In the genomic region with DNA sequence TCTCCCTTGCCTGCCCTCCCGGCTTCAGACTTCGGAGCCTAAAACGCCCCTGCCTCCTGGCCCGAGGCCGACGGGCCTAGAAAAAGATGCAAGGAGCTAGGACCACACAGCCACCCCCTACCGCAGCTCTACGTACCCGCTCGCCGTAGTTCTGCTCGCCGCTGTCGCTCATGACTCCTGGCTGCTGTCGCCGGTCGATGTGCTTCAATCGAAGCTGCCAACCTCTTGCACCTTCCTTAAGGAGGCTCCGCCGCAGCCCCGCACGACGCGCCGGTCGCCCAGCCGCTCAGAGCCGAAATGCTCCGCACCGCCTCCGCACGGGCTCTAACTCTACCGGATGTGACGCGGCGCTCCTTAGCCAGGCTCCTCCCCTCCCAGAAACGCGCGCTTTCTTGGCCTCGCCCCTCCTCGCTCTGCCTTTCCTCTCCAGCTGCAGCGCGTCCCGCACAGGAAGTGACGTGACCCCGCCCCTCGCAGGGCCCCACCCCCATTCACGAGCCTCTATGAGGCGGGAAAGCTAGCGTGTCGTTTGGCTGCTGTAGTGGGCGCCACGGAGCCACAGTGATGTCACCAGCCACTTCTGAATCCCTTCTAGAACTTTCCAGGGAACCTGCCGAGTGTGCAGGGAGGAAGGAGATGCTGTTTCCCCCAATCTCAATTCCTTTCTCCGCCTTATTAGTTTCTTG, we compare ENCODE assay signal across 1 cellular context.
TF ChIP-seq lines count a peak whose summit lies in the region.

A gene (minus strand): TSS at position 326 of the 686 bp plus-strand sequence. CDS start 154 bp downstream, at position 172.

TF ChIP-seq in HEK293, 187 proteins besides CTCF, POLR2A, EP300 and RAD21 (continued from another document and continues in another):
- TF ChIP-seq, protein P1, sequence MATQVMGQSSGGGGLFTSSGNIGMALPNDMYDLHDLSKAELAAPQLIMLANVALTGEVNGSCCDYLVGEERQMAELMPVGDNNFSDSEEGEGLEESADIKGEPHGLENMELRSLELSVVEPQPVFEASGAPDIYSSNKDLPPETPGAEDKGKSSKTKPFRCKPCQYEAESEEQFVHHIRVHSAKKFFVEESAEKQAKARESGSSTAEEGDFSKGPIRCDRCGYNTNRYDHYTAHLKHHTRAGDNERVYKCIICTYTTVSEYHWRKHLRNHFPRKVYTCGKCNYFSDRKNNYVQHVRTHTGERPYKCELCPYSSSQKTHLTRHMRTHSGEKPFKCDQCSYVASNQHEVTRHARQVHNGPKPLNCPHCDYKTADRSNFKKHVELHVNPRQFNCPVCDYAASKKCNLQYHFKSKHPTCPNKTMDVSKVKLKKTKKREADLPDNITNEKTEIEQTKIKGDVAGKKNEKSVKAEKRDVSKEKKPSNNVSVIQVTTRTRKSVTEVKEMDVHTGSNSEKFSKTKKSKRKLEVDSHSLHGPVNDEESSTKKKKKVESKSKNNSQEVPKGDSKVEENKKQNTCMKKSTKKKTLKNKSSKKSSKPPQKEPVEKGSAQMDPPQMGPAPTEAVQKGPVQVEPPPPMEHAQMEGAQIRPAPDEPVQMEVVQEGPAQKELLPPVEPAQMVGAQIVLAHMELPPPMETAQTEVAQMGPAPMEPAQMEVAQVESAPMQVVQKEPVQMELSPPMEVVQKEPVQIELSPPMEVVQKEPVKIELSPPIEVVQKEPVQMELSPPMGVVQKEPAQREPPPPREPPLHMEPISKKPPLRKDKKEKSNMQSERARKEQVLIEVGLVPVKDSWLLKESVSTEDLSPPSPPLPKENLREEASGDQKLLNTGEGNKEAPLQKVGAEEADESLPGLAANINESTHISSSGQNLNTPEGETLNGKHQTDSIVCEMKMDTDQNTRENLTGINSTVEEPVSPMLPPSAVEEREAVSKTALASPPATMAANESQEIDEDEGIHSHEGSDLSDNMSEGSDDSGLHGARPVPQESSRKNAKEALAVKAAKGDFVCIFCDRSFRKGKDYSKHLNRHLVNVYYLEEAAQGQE (tag by site-specific recombination; IDR thresholded peaks at IDR 0.05) = no peak
- no peak for TF ChIP-seq ZNF140 (tag by site-specific recombination; IDR thresholded peaks at IDR 0.05)
- TF ChIP-seq, protein P2, sequence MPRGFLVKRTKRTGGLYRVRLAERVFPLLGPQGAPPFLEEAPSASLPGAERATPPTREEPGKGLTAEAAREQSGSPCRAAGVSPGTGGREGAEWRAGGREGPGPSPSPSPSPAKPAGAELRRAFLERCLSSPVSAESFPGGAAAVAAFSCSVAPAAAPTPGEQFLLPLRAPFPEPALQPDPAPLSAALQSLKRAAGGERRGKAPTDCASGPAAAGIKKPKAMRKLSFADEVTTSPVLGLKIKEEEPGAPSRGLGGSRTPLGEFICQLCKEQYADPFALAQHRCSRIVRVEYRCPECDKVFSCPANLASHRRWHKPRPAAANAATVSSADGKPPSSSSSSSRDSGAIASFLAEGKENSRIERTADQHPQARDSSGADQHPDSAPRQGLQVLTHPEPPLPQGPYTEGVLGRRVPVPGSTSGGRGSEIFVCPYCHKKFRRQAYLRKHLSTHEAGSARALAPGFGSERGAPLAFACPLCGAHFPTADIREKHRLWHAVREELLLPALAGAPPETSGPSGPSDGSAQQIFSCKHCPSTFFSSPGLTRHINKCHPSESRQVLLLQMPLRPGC (tag by site-specific recombination; IDR thresholded peaks at IDR 0.05) = no peak
- no peak for TF ChIP-seq ZBTB48 (tag by site-specific recombination; IDR thresholded peaks at IDR 0.05)
- TF ChIP-seq, protein P3, sequence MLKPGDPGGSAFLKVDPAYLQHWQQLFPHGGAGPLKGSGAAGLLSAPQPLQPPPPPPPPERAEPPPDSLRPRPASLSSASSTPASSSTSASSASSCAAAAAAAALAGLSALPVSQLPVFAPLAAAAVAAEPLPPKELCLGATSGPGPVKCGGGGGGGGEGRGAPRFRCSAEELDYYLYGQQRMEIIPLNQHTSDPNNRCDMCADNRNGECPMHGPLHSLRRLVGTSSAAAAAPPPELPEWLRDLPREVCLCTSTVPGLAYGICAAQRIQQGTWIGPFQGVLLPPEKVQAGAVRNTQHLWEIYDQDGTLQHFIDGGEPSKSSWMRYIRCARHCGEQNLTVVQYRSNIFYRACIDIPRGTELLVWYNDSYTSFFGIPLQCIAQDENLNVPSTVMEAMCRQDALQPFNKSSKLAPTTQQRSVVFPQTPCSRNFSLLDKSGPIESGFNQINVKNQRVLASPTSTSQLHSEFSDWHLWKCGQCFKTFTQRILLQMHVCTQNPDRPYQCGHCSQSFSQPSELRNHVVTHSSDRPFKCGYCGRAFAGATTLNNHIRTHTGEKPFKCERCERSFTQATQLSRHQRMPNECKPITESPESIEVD (tag by site-specific recombination; IDR thresholded peaks at IDR 0.05) = no peak; the same call in 1 of the 2 replicates
- TF ChIP-seq, protein P4, sequence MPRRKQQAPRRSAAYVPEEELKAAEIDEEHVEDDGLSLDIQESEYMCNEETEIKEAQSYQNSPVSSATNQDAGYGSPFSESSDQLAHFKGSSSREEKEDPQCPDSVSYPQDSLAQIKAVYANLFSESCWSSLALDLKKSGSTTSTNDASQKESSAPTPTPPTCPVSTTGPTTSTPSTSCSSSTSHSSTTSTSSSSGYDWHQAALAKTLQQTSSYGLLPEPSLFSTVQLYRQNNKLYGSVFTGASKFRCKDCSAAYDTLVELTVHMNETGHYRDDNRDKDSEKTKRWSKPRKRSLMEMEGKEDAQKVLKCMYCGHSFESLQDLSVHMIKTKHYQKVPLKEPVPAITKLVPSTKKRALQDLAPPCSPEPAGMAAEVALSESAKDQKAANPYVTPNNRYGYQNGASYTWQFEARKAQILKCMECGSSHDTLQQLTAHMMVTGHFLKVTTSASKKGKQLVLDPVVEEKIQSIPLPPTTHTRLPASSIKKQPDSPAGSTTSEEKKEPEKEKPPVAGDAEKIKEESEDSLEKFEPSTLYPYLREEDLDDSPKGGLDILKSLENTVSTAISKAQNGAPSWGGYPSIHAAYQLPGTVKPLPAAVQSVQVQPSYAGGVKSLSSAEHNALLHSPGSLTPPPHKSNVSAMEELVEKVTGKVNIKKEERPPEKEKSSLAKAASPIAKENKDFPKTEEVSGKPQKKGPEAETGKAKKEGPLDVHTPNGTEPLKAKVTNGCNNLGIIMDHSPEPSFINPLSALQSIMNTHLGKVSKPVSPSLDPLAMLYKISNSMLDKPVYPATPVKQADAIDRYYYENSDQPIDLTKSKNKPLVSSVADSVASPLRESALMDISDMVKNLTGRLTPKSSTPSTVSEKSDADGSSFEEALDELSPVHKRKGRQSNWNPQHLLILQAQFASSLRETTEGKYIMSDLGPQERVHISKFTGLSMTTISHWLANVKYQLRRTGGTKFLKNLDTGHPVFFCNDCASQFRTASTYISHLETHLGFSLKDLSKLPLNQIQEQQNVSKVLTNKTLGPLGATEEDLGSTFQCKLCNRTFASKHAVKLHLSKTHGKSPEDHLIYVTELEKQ (tag by site-specific recombination; IDR thresholded peaks at IDR 0.05; ENCODE audit: borderline replicate concordance) = no peak; the same call in 1 of the 2 replicates
- TF ChIP-seq, protein P5, sequence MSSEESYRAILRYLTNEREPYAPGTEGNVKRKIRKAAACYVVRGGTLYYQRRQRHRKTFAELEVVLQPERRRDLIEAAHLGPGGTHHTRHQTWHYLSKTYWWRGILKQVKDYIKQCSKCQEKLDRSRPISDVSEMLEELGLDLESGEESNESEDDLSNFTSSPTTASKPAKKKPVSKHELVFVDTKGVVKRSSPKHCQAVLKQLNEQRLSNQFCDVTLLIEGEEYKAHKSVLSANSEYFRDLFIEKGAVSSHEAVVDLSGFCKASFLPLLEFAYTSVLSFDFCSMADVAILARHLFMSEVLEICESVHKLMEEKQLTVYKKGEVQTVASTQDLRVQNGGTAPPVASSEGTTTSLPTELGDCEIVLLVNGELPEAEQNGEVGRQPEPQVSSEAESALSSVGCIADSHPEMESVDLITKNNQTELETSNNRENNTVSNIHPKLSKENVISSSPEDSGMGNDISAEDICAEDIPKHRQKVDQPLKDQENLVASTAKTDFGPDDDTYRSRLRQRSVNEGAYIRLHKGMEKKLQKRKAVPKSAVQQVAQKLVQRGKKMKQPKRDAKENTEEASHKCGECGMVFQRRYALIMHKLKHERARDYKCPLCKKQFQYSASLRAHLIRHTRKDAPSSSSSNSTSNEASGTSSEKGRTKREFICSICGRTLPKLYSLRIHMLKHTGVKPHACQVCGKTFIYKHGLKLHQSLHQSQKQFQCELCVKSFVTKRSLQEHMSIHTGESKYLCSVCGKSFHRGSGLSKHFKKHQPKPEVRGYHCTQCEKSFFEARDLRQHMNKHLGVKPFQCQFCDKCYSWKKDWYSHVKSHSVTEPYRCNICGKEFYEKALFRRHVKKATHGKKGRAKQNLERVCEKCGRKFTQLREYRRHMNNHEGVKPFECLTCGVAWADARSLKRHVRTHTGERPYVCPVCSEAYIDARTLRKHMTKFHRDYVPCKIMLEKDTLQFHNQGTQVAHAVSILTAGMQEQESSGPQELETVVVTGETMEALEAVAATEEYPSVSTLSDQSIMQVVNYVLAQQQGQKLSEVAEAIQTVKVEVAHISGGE (tag by site-specific recombination; conservative IDR thresholded peaks at IDR 0.05; ENCODE audit: low read depth) = 0 out of 2 replicates have a peak, but pooled peaks have one; percentile 20
- TF ChIP-seq RBAK (tag by site-specific recombination; IDR thresholded peaks at IDR 0.05) = no peak
- peak; percentile 88 for TF ChIP-seq ZNF561 (tag by site-specific recombination; IDR thresholded peaks at IDR 0.05; ENCODE audit: borderline replicate concordance)
- TF ChIP-seq ZBTB21 (tag by site-specific recombination; IDR thresholded peaks at IDR 0.05) = peak; percentile 71; the same call in 1 of the 2 replicates
- peak; percentile 57 for TF ChIP-seq GLIS2 (tag by site-specific recombination; IDR thresholded peaks at IDR 0.05)
- TF ChIP-seq ZNF214 (tag by site-specific recombination; IDR thresholded peaks at IDR 0.05; ENCODE audit: borderline replicate concordance) = no peak
- TF ChIP-seq ZNF660 (tag by site-specific recombination; IDR thresholded peaks at IDR 0.05) = no peak
- TF ChIP-seq ZNF510 (tag by site-specific recombination; IDR thresholded peaks at IDR 0.05; ENCODE audit: insufficient replicate concordance) = no peak
- TF ChIP-seq ZFP69B (tag by site-specific recombination; IDR thresholded peaks at IDR 0.05) = no peak; the same call in 1 of the 2 replicates
- TF ChIP-seq ZNF292 (tag by site-specific recombination; IDR thresholded peaks at IDR 0.05; ENCODE audit: borderline replicate concordance, low read depth) = no peak
- TF ChIP-seq, protein P6, sequence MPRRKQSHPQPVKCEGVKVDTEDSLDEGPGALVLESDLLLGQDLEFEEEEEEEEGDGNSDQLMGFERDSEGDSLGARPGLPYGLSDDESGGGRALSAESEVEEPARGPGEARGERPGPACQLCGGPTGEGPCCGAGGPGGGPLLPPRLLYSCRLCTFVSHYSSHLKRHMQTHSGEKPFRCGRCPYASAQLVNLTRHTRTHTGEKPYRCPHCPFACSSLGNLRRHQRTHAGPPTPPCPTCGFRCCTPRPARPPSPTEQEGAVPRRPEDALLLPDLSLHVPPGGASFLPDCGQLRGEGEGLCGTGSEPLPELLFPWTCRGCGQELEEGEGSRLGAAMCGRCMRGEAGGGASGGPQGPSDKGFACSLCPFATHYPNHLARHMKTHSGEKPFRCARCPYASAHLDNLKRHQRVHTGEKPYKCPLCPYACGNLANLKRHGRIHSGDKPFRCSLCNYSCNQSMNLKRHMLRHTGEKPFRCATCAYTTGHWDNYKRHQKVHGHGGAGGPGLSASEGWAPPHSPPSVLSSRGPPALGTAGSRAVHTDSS (tag by site-specific recombination; IDR thresholded peaks at IDR 0.05) = no peak
- no peak for TF ChIP-seq ZNF48 (tag by site-specific recombination; IDR thresholded peaks at IDR 0.05)
- TF ChIP-seq SP7 (tag by site-specific recombination; IDR thresholded peaks at IDR 0.05) = peak; percentile 82
- TF ChIP-seq, protein P7, sequence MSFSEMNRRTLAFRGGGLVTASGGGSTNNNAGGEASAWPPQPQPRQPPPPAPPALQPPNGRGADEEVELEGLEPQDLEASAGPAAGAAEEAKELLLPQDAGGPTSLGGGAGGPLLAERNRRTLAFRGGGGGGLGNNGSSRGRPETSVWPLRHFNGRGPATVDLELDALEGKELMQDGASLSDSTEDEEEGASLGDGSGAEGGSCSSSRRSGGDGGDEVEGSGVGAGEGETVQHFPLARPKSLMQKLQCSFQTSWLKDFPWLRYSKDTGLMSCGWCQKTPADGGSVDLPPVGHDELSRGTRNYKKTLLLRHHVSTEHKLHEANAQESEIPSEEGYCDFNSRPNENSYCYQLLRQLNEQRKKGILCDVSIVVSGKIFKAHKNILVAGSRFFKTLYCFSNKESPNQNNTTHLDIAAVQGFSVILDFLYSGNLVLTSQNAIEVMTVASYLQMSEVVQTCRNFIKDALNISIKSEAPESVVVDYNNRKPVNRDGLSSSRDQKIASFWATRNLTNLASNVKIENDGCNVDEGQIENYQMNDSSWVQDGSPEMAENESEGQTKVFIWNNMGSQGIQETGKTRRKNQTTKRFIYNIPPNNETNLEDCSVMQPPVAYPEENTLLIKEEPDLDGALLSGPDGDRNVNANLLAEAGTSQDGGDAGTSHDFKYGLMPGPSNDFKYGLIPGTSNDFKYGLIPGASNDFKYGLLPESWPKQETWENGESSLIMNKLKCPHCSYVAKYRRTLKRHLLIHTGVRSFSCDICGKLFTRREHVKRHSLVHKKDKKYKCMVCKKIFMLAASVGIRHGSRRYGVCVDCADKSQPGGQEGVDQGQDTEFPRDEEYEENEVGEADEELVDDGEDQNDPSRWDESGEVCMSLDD (tag by site-specific recombination; IDR thresholded peaks at IDR 0.05) = no peak
- no peak for TF ChIP-seq ZNF670 (tag by site-specific recombination; IDR thresholded peaks at IDR 0.05; ENCODE audit: low read depth)
- TF ChIP-seq KLF1 (tag by site-specific recombination; IDR thresholded peaks at IDR 0.05) = peak; percentile 51; the same call in 1 of the 2 replicates
- no peak for TF ChIP-seq ZNF133 (tag by site-specific recombination; IDR thresholded peaks at IDR 0.05)
- TF ChIP-seq SCRT1 (tag by site-specific recombination; IDR thresholded peaks at IDR 0.05; ENCODE audit: borderline replicate concordance) = no peak
- TF ChIP-seq, protein P8, sequence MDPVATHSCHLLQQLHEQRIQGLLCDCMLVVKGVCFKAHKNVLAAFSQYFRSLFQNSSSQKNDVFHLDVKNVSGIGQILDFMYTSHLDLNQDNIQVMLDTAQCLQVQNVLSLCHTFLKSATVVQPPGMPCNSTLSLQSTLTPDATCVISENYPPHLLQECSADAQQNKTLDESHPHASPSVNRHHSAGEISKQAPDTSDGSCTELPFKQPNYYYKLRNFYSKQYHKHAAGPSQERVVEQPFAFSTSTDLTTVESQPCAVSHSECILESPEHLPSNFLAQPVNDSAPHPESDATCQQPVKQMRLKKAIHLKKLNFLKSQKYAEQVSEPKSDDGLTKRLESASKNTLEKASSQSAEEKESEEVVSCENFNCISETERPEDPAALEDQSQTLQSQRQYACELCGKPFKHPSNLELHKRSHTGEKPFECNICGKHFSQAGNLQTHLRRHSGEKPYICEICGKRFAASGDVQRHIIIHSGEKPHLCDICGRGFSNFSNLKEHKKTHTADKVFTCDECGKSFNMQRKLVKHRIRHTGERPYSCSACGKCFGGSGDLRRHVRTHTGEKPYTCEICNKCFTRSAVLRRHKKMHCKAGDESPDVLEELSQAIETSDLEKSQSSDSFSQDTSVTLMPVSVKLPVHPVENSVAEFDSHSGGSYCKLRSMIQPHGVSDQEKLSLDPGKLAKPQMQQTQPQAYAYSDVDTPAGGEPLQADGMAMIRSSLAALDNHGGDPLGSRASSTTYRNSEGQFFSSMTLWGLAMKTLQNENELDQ (tag by site-specific recombination; IDR thresholded peaks at IDR 0.05; ENCODE audit: low read depth) = no peak
- TF ChIP-seq ZBTB20 (tag by site-specific recombination; IDR thresholded peaks at IDR 0.05) = no peak
- TF ChIP-seq, protein P9, sequence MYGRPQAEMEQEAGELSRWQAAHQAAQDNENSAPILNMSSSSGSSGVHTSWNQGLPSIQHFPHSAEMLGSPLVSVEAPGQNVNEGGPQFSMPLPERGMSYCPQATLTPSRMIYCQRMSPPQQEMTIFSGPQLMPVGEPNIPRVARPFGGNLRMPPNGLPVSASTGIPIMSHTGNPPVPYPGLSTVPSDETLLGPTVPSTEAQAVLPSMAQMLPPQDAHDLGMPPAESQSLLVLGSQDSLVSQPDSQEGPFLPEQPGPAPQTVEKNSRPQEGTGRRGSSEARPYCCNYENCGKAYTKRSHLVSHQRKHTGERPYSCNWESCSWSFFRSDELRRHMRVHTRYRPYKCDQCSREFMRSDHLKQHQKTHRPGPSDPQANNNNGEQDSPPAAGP (tag by site-specific recombination; IDR thresholded peaks at IDR 0.05) = peak; percentile 37; the same call in 1 of the 2 replicates
